In genomic region chr9:126329476-126330275, GRCh38 we compare ENCODE assay signal across 16 cellular contexts. TPM values are rescaled to one million over a fixed set of nuclear protein-coding genes. Genes with fewer than 3 reads are reported as not detected.
DNase-seq lines count a peak whose midpoint lies in the region; ATAC-seq, FAIRE-seq and TF ChIP-seq lines count a peak whose summit lies in the region.
"Had no signal": no experiment of that assay in that cellular context is flagged by ENCODE, and none has a peak within 500 bp of the region (broad histone marks: within the 10 kb centered on the region; RNA-seq: fewer than 3 reads in every experiment).

No MANE protein-coding gene starts in this region.

- intact Hi-C loops in kidney (cut with DNase I) = no loop called here
- intact Hi-C loops in uterus (cut with DNase I; ENCODE audit: low total_unique reads) = no loop called here

- peaks cover 12 to 53% (median 41%) of the 10 kb centered on the region in 10 experiments; a peak in 19 of 20 replicates for H3K4me1 ChIP-seq in BLaER1 treated with 17β-estradiol and CSF1 and Interleukin-3, amounts not matched to agents 10 nM and 100 nM
- H3K4me1 ChIP-seq in HEK293 (ENCODE audit: control insufficient read depth, insufficient read depth, low read length) = peaks cover 9% of the 10 kb centered on the region; the same call in 1 of the 2 replicates
- peaks cover 5 to 16% of the 10 kb centered on the region in 2 donors for H3K4me1 ChIP-seq in kidney (ENCODE audit: control insufficient read depth in 1 of 2, insufficient read depth in 1 of 2, low read depth in 1 of 2, low read length in 2 of 2)
- peaks cover 0 to 2% of the 10 kb centered on the region in 2 donors for H3K4me1 ChIP-seq in uterus

- peak in 1 of 2 donors; percentile 30 for DNase-seq in central memory CD8-positive, alpha-beta T cell (ENCODE audit: low spot score in 2 of 2)
- DNase-seq in osteocyte (ENCODE audit: extremely low spot score, unreplicated experiment) = peak; percentile 62
- DNase-seq in NCI-H128 (lab: John Stamatoyannopoulos, UW; ENCODE audit: unreplicated experiment) = no peak
- DNase-seq in kidney = no peak
- DNase-seq in uterus = no peak
- DNase-seq: HCEC 1CT; left colon; NCI-H446; stimulated activated CD4-positive, alpha-beta T cell treated with anti-CD3 and anti-CD28 coated beads, Interleukin-2, amount 100 ng/mL, for 24 hours had no signal

- no peak for TF ChIP-seq POLR2A in uterus (IDR thresholded peaks at IDR 0.05)

- H3K4me3 Mint-ChIP-seq in central memory CD8-positive, alpha-beta T cell = peak overlapping the region; percentile 90
- no peak overlapping the region for H3K4me3 Mint-ChIP-seq in osteocyte (ENCODE audit: unreplicated experiment)
- H3K4me3 Mint-ChIP-seq: B cell had no signal

- no peaks in the 10 kb centered on the region for H3K9me3 Mint-ChIP-seq in central memory CD8-positive, alpha-beta T cell
- no peaks in the 10 kb centered on the region for H3K9me3 Mint-ChIP-seq in osteocyte (ENCODE audit: unreplicated experiment)

- POLR2A ChIA-PET in HEK293 (lab: Yijun Ruan, JAX) = interaction anchor here (1.5 kb wide), 1 partner anchor 11 kb away, joined by 3 read pairs; no protein-coding TSS in a partner anchor

- H3K4me3 ChIP-seq in BLaER1 treated with 17β-estradiol and CSF1 and Interleukin-3, amounts not matched to agents 10 nM and 100 nM = no peak overlapping the region
- H3K4me3 ChIP-seq in HEK293 (ENCODE audit: low read depth, low read length) (no peak overlapping the region), kidney (ENCODE audit: low read length in 2 of 2) (no peak overlapping the region), uterus (no peak overlapping the region)
- H3K4me3 ChIP-seq: ascending aorta had no signal

- peaks cover 0 to 21% (median 0%) of the 10 kb centered on the region in 11 experiments; a peak in 7 of 22 replicates for H3K27me3 ChIP-seq in BLaER1 treated with 17β-estradiol and CSF1 and Interleukin-3, amounts not matched to agents 10 nM and 100 nM
- no peaks in the 10 kb centered on the region for H3K27me3 ChIP-seq in uterus
- H3K27me3 ChIP-seq: ascending aorta had no signal

- H3K9me3 ChIP-seq in BLaER1 treated with 17β-estradiol and CSF1 and Interleukin-3, amounts not matched to agents 10 nM and 100 nM (replicated peaks in 1 of 11) = peaks cover 5 to 9% (median 6%) of the 10 kb centered on the region in 11 experiments; a peak in 16 of 22 replicates
- H3K9me3 ChIP-seq in HEK293 (ENCODE audit: control insufficient read depth, insufficient read depth, low read depth, low read length) (no peaks in the 10 kb centered on the region), kidney (ENCODE audit: control insufficient read depth in 1 of 2, low read length in 2 of 2) (no peaks in the 10 kb centered on the region), uterus (no peaks in the 10 kb centered on the region)

- no peak for FAIRE-seq in kidney (lab: Jason Lieb, UNC)
- FAIRE-seq: endometrium, TTC549 had no signal

- ATAC-seq in central memory CD8-positive, alpha-beta T cell (replicated peaks; ENCODE audit: extremely low read depth, poor library complexity, severe bottlenecking) = peak; percentile 74
- no peak for ATAC-seq in GM21786 (IDR thresholded peaks at IDR 0.05; ENCODE audit: unreplicated experiment)
- ATAC-seq: left colon had no signal

- peak overlapping the region in 9 of 11 experiments; percentile 15 to 98 (median 64); a peak in 15 of 22 replicates for H3K4me2 ChIP-seq in BLaER1 treated with 17β-estradiol and CSF1 and Interleukin-3, amounts not matched to agents 10 nM and 100 nM

- H3K27me3 Mint-ChIP-seq in central memory CD8-positive, alpha-beta T cell = no peaks in the 10 kb centered on the region
- H3K27me3 Mint-ChIP-seq in osteocyte (ENCODE audit: unreplicated experiment) = no peaks in the 10 kb centered on the region

- H3K4me1 Mint-ChIP-seq in central memory CD8-positive, alpha-beta T cell = peaks cover 78% of the 10 kb centered on the region
- H3K4me1 Mint-ChIP-seq in osteocyte (ENCODE audit: unreplicated experiment) = peaks cover 55% of the 10 kb centered on the region

- CTCF ChIA-PET in HEK293 (lab: Yijun Ruan, JAX) = interaction anchor here (0.6 to 1.6 kb wide), 2 partner anchors 12 to 162 kb away, joined by 3 to 7 read pairs; no protein-coding TSS in a partner anchor

- H3K36me3 ChIP-seq in BLaER1 treated with 17β-estradiol and CSF1 and Interleukin-3, amounts not matched to agents 10 nM and 100 nM = 0 out of 22 replicates have a peak, but pooled peaks cover 0 to 3% (median 0%) of the 10 kb centered on the region in 11 experiments
- H3K36me3 ChIP-seq in HEK293 (ENCODE audit: control insufficient read depth in 2 of 2, insufficient read depth in 1 of 2, low read length in 2 of 2) = peaks cover 0 to 12% of the 10 kb centered on the region in 2 experiments; a peak in 2 of 3 replicates
- no peaks in the 10 kb centered on the region for H3K36me3 ChIP-seq in kidney (ENCODE audit: control insufficient read depth in 1 of 2, insufficient read depth in 2 of 2, low read length in 2 of 2)
- no peaks in the 10 kb centered on the region for H3K36me3 ChIP-seq in uterus
- H3K36me3 ChIP-seq: ascending aorta had no signal

- peak overlapping the region; percentile 95 for H3K27ac Mint-ChIP-seq in central memory CD8-positive, alpha-beta T cell (ENCODE audit: low read depth)
- no peak overlapping the region for H3K27ac Mint-ChIP-seq in osteocyte (ENCODE audit: unreplicated experiment)
- H3K27ac Mint-ChIP-seq: B cell had no signal

- H3K27ac ChIP-seq in BLaER1 treated with 17β-estradiol and CSF1 and Interleukin-3, amounts not matched to agents 10 nM and 100 nM = no peak overlapping the region
- H3K27ac ChIP-seq in HEK293 (ENCODE audit: extremely low read depth, low read depth, low read length) (no peak overlapping the region), kidney (ENCODE audit: low read depth in 2 of 2, low read length in 2 of 2) (no peak overlapping the region), uterus (no peak overlapping the region)
- H3K27ac ChIP-seq: ascending aorta had no signal

- H4K20me1 ChIP-seq in BLaER1 treated with 17β-estradiol and CSF1 and Interleukin-3, amounts not matched to agents 10 nM and 100 nM = peaks cover 0 to 33% (median 0%) of the 10 kb centered on the region in 11 experiments; a peak in 5 of 22 replicates

- peaks cover 20% of the 10 kb centered on the region for H3K36me3 Mint-ChIP-seq in central memory CD8-positive, alpha-beta T cell (ENCODE audit: insufficient read depth)
- peaks cover 8% of the 10 kb centered on the region for H3K36me3 Mint-ChIP-seq in osteocyte (ENCODE audit: unreplicated experiment)

- TF ChIP-seq CTCF in HEK293 (tag by site-specific recombination; IDR thresholded peaks at IDR 0.05) (no peak), osteocyte (IDR thresholded peaks at IDR 0.05) (no peak), kidney (IDR thresholded peaks at IDR 0.05; ENCODE audit: borderline replicate concordance, extremely low read depth, insufficient read depth) (no peak), uterus (IDR thresholded peaks at IDR 0.05) (no peak)

- H3K9ac ChIP-seq in BLaER1 treated with 17β-estradiol and CSF1 and Interleukin-3, amounts not matched to agents 10 nM and 100 nM = no peak overlapping the region
- H3K9ac ChIP-seq in kidney (ENCODE audit: low read length in 2 of 2) = no peak overlapping the region

TF ChIP-seq in HEK293, 187 proteins besides CTCF, POLR2A, EP300 and RAD21:
- TF ChIP-seq GLIS1 (tag by site-specific recombination; IDR thresholded peaks at IDR 0.05) (peak; percentile 74), ZNF843 (tag by site-specific recombination; IDR thresholded peaks at IDR 0.05) (no peak)

RNA-seq across cellular contexts. Expression of gene MVB12B, which starts 3.0 kb away (rescaled TPM):
- total RNA-seq in osteocyte = 18.7 and 20.2 TPM in 2 replicates
- total RNA-seq in kidney = 12.3 TPM
- 4.5 TPM for polyA plus RNA-seq in kidney (ENCODE audit: insufficient read depth, low read depth, low replicate concordance)
- 10 to 100 TPM in 3 of 4 donors, 1 to 10 TPM in 1; 2.1 to 39.2 (median 22.2) TPM for total RNA-seq in uterus
